Comparison of ENCODE assay signal across 1 cellular context in genomic region chr1:160416369-160416768, GRCh38.
TF ChIP-seq lines count a peak whose summit lies in the region.

No MANE protein-coding gene starts in this region.

TF ChIP-seq in H1, 55 proteins besides CTCF, POLR2A, EP300 and RAD21:
- no peak for TF ChIP-seq RBBP5 (IDR thresholded peaks at IDR 0.05; ENCODE audit: borderline replicate concordance, low read depth, low read length)
- no peak for TF ChIP-seq TEAD4 (IDR thresholded peaks at IDR 0.05; ENCODE audit: low read depth, low read length)
- TF ChIP-seq ATF2 (IDR thresholded peaks at IDR 0.05; ENCODE audit: low read length), result no peak
- no peak for TF ChIP-seq SP1 (IDR thresholded peaks at IDR 0.05; ENCODE audit: low read depth, low read length)
- TF ChIP-seq SRF (IDR thresholded peaks at IDR 0.05; ENCODE audit: low read depth, low read length), result no peak
- no peak for TF ChIP-seq TBP (IDR thresholded peaks at IDR 0.05; ENCODE audit: low read depth, low read length)
- no peak for TF ChIP-seq KDM4A (IDR thresholded peaks at IDR 0.05; ENCODE audit: low read depth, low read length, severe bottlenecking)
- TF ChIP-seq BRCA1 (IDR thresholded peaks at IDR 0.05; ENCODE audit: low read depth, low read length), result no peak
- no peak for TF ChIP-seq TCF12 (IDR thresholded peaks at IDR 0.05; ENCODE audit: low read depth, low read length)
- no peak for TF ChIP-seq SAP30 (IDR thresholded peaks at IDR 0.05; ENCODE audit: insufficient read depth, insufficient replicate concordance, low read length)
- no peak for TF ChIP-seq CBX8 (IDR thresholded peaks at IDR 0.05; ENCODE audit: borderline replicate concordance, low read depth, low read length)
